Comparison of ENCODE assay signal across 25 cellular contexts in the genomic region with DNA sequence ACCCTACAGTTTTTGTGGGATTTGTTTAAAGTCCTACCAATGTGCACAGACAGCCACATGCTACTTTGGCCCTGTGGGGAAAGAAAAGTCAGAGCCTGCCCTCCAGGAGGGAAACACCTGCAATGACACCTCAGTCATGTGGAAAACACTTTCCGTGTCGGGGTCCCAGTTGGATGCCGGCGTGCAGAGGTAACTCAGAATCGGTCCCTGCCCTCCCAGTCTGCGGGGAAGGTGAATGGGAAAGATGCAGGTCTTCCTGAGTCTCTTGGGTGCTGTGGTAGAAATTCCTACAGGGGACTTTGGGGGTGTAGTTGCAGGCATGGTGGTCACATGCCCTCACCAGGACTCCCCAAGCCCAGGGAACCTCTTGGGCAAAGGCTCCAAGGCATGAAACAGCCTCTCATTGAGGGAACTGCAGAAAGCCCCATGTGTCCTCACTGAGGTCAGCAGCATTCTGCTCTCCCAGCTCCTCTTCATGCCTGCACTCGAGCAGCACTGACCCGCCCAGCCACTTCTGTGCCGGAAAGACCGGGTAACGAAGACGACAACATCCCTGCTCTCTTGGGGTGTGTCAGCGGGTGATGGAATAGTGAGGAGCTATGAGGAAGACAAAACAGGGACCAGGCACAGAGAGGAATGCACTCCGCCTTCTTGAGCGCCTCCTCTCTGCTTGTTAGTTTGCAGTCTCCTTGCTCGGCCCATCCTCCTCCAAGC. TPM values are rescaled to one million over a fixed set of nuclear protein-coding genes. Genes with fewer than 3 reads are reported as not detected.
DNase-seq lines count a peak whose midpoint lies in the region; ATAC-seq, FAIRE-seq and TF ChIP-seq lines count a peak whose summit lies in the region.
"Had no signal": no experiment of that assay in that cellular context is flagged by ENCODE, and none has a peak within 500 bp of the region (broad histone marks: within the 10 kb centered on the region; RNA-seq: fewer than 3 reads in every experiment).

No MANE protein-coding gene starts in this region.

- CTCF ChIA-PET in activated naive CD4-positive, alpha-beta T cell treated with anti-CD3 and anti-CD28 coated beads for 36 hours (lab: Charles Lee), result no interaction called here

- H3K9me3 ChIP-seq in kidney (ENCODE audit: control insufficient read depth in 1 of 2, low read length in 2 of 2), result no peaks in the 10 kb centered on the region

- H3K9me3 Mint-ChIP-seq in activated naive CD4-positive, alpha-beta T cell treated with anti-CD3 and anti-CD28 coated beads, Interleukin-2, amount 50 U/mL, for 24 hours, result no peaks in the 10 kb centered on the region
- no peaks in the 10 kb centered on the region for H3K9me3 Mint-ChIP-seq in activated naive CD4-positive, alpha-beta T cell treated with anti-CD3 and anti-CD28 coated beads for 36 hours
- H3K9me3 Mint-ChIP-seq: CD8-positive, alpha-beta T cell; HFFc6 had no signal

- H3K4me3 ChIP-seq in coronary artery, result no peak overlapping the region
- H3K4me3 ChIP-seq in kidney (ENCODE audit: low read length in 2 of 2), result no peak overlapping the region

- peaks cover 7% of the 10 kb centered on the region for H3K4me1 Mint-ChIP-seq in activated naive CD4-positive, alpha-beta T cell treated with anti-CD3 and anti-CD28 coated beads, Interleukin-2, amount 50 U/mL, for 24 hours
- peaks cover 9% of the 10 kb centered on the region for H3K4me1 Mint-ChIP-seq in activated naive CD4-positive, alpha-beta T cell treated with anti-CD3 and anti-CD28 coated beads for 36 hours (ENCODE audit: low read depth)

- peak overlapping the region; percentile 7 for H3K27ac Mint-ChIP-seq in activated naive CD4-positive, alpha-beta T cell treated with anti-CD3 and anti-CD28 coated beads, Interleukin-2, amount 50 U/mL, for 24 hours
- H3K27ac Mint-ChIP-seq in activated naive CD4-positive, alpha-beta T cell treated with anti-CD3 and anti-CD28 coated beads for 36 hours, result no peak overlapping the region
- H3K27ac Mint-ChIP-seq: CD8-positive, alpha-beta T cell; HFFc6 had no signal

- no peaks in the 10 kb centered on the region for H3K27me3 Mint-ChIP-seq in activated naive CD4-positive, alpha-beta T cell treated with anti-CD3 and anti-CD28 coated beads, Interleukin-2, amount 50 U/mL, for 24 hours
- no peaks in the 10 kb centered on the region for H3K27me3 Mint-ChIP-seq in activated naive CD4-positive, alpha-beta T cell treated with anti-CD3 and anti-CD28 coated beads for 36 hours (ENCODE audit: low read depth)

- TF ChIP-seq CTCF in coronary artery (IDR thresholded peaks at IDR 0.05), result no peak
- no peak for TF ChIP-seq CTCF in kidney (IDR thresholded peaks at IDR 0.05; ENCODE audit: borderline replicate concordance, extremely low read depth, insufficient read depth)

- no peak overlapping the region for H3K4me3 Mint-ChIP-seq in activated naive CD4-positive, alpha-beta T cell treated with anti-CD3 and anti-CD28 coated beads, Interleukin-2, amount 50 U/mL, for 24 hours
- no peak overlapping the region for H3K4me3 Mint-ChIP-seq in activated naive CD4-positive, alpha-beta T cell treated with anti-CD3 and anti-CD28 coated beads for 36 hours
- H3K4me3 Mint-ChIP-seq: CD8-positive, alpha-beta T cell; HFFc6 had no signal

- H3K36me3 ChIP-seq in kidney (ENCODE audit: control insufficient read depth in 1 of 2, insufficient read depth in 2 of 2, low read length in 2 of 2), result no peaks in the 10 kb centered on the region

- H3K9ac ChIP-seq in kidney (ENCODE audit: low read length in 2 of 2), result no peak overlapping the region

- no peak for FAIRE-seq in kidney (lab: Jason Lieb, UNC)
- FAIRE-seq: D721Med, G401.6, GM12891, GM19239, HepG2, HTR-8/SVneo had no signal

- H3K27ac ChIP-seq in coronary artery (no peak overlapping the region), kidney (ENCODE audit: low read depth in 2 of 2, low read length in 2 of 2) (no peak overlapping the region)
- H3K27ac ChIP-seq: C4-2B had no signal

- no peaks in the 10 kb centered on the region for H3K36me3 Mint-ChIP-seq in activated naive CD4-positive, alpha-beta T cell treated with anti-CD3 and anti-CD28 coated beads, Interleukin-2, amount 50 U/mL, for 24 hours
- H3K36me3 Mint-ChIP-seq in activated naive CD4-positive, alpha-beta T cell treated with anti-CD3 and anti-CD28 coated beads for 36 hours (ENCODE audit: low read depth), result peaks cover 23% of the 10 kb centered on the region
- H3K36me3 Mint-ChIP-seq: CD8-positive, alpha-beta T cell had no signal

- peaks cover 0 to 2% of the 10 kb centered on the region in 2 donors for H3K4me1 ChIP-seq in kidney (ENCODE audit: control insufficient read depth in 1 of 2, insufficient read depth in 1 of 2, low read depth in 1 of 2, low read length in 2 of 2)

- ATAC-seq in GM19395 (IDR thresholded peaks at IDR 0.05; ENCODE audit: unreplicated experiment), result no peak
- ATAC-seq: CD8-positive, alpha-beta T cell; HepG2 had no signal

- intact Hi-C loops in activated naive CD4-positive, alpha-beta T cell treated with anti-CD3 and anti-CD28 coated beads for 36 hours (cut with micrococcal nuclease), result no loop called here
- intact Hi-C loops in kidney (cut with DNase I), result no loop called here

- DNase-seq in activated naive CD4-positive, alpha-beta T cell treated with anti-CD3 and anti-CD28 coated beads for 36 hours, result no peak
- DNase-seq in coronary artery (ENCODE audit: low spot score) (peak; percentile 53), kidney (peak; percentile 35), ureter (ENCODE audit: low spot score) (peak; percentile 43), OCI-M2 (lab: John Stamatoyannopoulos, UW; ENCODE audit: unreplicated experiment) (no peak), amygdala (lab: John Stamatoyannopoulos, UW) (no peak)
- DNase-seq: ACHN; CD8-positive, alpha-beta T cell; COR-L47; DMS153; DMS79 treated with DMSO at 0.1 percent for 48 hours; EL; HCEC 1CT; HFFc6 had no signal

RNA-seq across cellular contexts. Expression of gene RIBC2, which starts 4.7 kb away (rescaled TPM):
- total RNA-seq in activated naive CD4-positive, alpha-beta T cell treated with anti-CD3 and anti-CD28 coated beads for 36 hours, result 1 to 10 TPM; 6.2 to 6.3 TPM
- total RNA-seq in kidney (1.0 TPM), ureter (2.1 TPM)
- not detected for polyA plus RNA-seq in kidney (ENCODE audit: insufficient read depth, low read depth, low replicate concordance)
- total RNA-seq: A172, H4 had no signal
- polyA plus RNA-seq: HepG2 had no signal

RNA-seq across cellular contexts. Expression of gene SMC1B, which starts 4.8 kb away (rescaled TPM):
- 1 to 10 TPM; 1.1 to 1.3 TPM for total RNA-seq in activated naive CD4-positive, alpha-beta T cell treated with anti-CD3 and anti-CD28 coated beads for 36 hours
- total RNA-seq in kidney (not detected), ureter (0.21 TPM)
- polyA plus RNA-seq in kidney (ENCODE audit: insufficient read depth, low read depth, low replicate concordance), result not detected
- total RNA-seq: A172; CD8-positive, alpha-beta T cell; H4; HepG2 had no signal
- polyA plus RNA-seq: HepG2 had no signal

Comparison
In these comparisons a context has a peak if more than half of its experiments do, and no peak if none do; other contexts are left out.
1. DNase-seq: peak in coronary artery (single experiment), kidney (single experiment) and ureter (single experiment); none in activated naive CD4-positive, alpha-beta T cell treated with anti-CD3 and anti-CD28 coated beads for 36 hours (single experiment), OCI-M2 (single experiment) and amygdala (0 of 56).